Comparison of ENCODE assay signal across 21 cellular contexts in the genomic region with DNA sequence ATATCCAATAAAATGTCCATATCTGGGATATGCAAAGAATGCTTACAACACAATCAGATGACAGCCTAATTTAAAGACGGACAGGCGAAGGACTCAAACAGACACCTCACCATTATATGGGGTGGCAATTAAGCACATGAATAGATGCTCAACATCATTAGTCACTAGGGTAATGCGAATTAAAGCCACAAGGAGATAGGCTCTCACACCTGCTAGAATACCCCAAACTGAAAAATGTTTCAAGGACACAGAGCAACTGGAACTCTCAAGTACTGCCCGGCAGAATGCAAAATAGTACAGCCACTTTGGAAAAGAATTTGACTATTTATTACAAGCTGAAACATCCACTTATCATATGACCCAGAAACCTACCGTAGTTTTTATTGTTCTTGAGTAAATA.
"Had no signal": no experiment of that assay in that cellular context is flagged by ENCODE, and none has a peak within 500 bp of the region (broad histone marks: within the 10 kb centered on the region; RNA-seq: fewer than 3 reads in every experiment).

No MANE protein-coding gene starts in this region.

- H3K27me3 ChIP-seq: body of pancreas, colonic mucosa, ovary had no signal

- H3K9me3 ChIP-seq: body of pancreas, colonic mucosa, lower lobe of right lung, ovary, psoas muscle had no signal

- H3K4me3 ChIP-seq: body of pancreas, colonic mucosa, lower lobe of right lung, ovary, psoas muscle had no signal

- DNase-seq: activated CD4-positive, alpha-beta memory T cell treated with anti-CD3 and anti-CD28 coated beads, Interleukin-2, amount 10 ng/mL, durations not matched to agents 7 days and 5 days; activated CD4-positive, alpha-beta T cell treated with anti-CD3 and anti-CD28 coated beads for 48 hours; activated CD8-positive, alpha-beta memory T cell treated with anti-CD3 and anti-CD28 coated beads, Interleukin-2, amount 10 ng/mL, durations not matched to agents 7 days and 5 days; activated naive CD4-positive, alpha-beta T cell; activated naive CD8-positive, alpha-beta T cell treated with anti-CD3 and anti-CD28 coated beads for 36 hours; amniotic stem cell; body of pancreas; caudate nucleus; colonic mucosa; erythroblast; foreskin melanocyte; glutamatergic neuron; hippocampal formation; lower lobe of right lung; naive B cell; ovary; psoas muscle; right cardiac atrium; small intestine; stimulated activated CD4-positive, alpha-beta T cell treated with anti-CD3 and anti-CD28 coated beads, Interleukin-4, amount 100 ng/mL, for 1 hour; stimulated activated naive CD8-positive, alpha-beta T cell treated with anti-CD3 and anti-CD28 coated beads, Interleukin-15, amount 100 ng/mL, for 72 hours had no signal

- H3K4me1 ChIP-seq: body of pancreas, colonic mucosa had no signal

- H3K27ac ChIP-seq: body of pancreas, colonic mucosa, lower lobe of right lung, ovary, psoas muscle had no signal

- H3K36me3 ChIP-seq: colonic mucosa, lower lobe of right lung, ovary had no signal
